In the genomic region with DNA sequence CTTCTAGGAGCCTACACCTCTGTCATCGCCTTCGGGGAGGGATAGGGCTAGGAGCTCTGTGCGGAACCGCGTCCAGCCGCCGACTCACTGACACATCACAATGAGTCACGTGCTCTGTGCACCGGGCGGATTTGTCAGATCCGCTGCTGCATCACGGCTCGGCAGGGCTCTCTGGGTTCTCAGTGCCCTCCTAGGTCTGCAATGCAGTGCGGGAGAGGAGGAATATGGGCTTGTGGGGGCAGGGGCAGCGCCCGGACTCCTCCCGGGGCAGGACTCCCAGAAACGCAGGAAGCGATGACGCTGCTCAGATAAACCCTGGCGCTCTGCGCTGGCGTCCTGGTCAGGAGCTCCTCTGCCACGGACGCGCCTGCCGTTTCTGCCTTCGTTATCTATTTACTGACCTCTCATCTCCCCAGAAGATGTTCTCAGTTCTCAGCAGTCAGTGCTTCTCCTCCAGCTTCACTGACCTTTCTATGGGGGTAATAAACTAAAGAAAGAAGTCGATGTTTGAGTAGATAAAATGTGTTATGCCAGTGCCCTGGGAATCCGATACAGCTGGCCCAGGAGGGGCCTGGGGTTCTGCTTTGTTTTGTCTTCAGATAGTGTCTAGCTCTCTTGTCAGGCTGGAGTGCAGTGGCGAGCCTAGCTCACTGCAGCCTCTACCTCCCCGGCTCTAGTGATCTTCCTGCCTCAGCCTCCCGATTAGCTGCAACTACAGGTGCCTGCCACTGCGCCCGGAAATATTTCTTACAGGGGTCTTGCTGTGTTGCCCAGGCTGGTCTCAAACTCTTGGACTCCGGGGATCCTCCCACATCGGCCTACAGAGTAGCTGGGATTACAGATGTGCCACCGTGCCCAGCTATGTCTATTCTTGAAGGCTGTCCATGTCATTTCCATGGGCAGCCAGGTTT, we compare ENCODE assay signal across 8 cellular contexts. TPM values are rescaled to one million over a fixed set of nuclear protein-coding genes. Genes with fewer than 3 reads are reported as not detected.
DNase-seq lines count a peak whose midpoint lies in the region; ATAC-seq and TF ChIP-seq lines count a peak whose summit lies in the region.

No MANE protein-coding gene starts in this region.

- DNase-seq in GM12864 (ENCODE audit: low read depth) (no peak), NCI-H1105 treated with DMSO at 0.1 percent for 48 hours (lab: John Stamatoyannopoulos, UW) (peak; percentile 75), SW480 (ENCODE audit: low spot score) (peak; percentile 94), adrenal gland (peak; percentile 89 to 98 (median 96)), right atrium auricular region (ENCODE audit: low spot score) (peak; percentile 97), prostate gland (ENCODE audit: low spot score) (peak; percentile 86)

- H3K27me3 ChIP-seq in adrenal gland (no peaks in the 10 kb centered on the region), right atrium auricular region (no peaks in the 10 kb centered on the region), prostate gland (replicated peaks; ENCODE audit: insufficient read depth) (no peaks in the 10 kb centered on the region)

- H3K27ac ChIP-seq in adrenal gland, result peak overlapping the region; percentile 89 to 97 (median 95)
- peak overlapping the region; percentile 89 to 94 for H3K27ac ChIP-seq in right atrium auricular region
- peak overlapping the region; percentile 85 to 93 for H3K27ac ChIP-seq in prostate gland
- peak overlapping the region; percentile 81 for H3K27ac ChIP-seq in urinary bladder (ENCODE audit: low read depth)

- H3K9me3 ChIP-seq in adrenal gland (replicated peaks in 1 of 3), result no peaks in the 10 kb centered on the region
- H3K9me3 ChIP-seq in right atrium auricular region, result no peaks in the 10 kb centered on the region
- no peaks in the 10 kb centered on the region for H3K9me3 ChIP-seq in prostate gland

- peak; percentile 98 for ATAC-seq in HG02642 (IDR thresholded peaks at IDR 0.05; ENCODE audit: poor library complexity, unreplicated experiment)

- H3K4me1 ChIP-seq in adrenal gland (replicated peaks in 1 of 2) (peaks cover 5 to 25% of the 10 kb centered on the region in 2 donors), right atrium auricular region (peaks cover 0 to 31% of the 10 kb centered on the region in 2 donors), prostate gland (replicated peaks) (no peaks in the 10 kb centered on the region), urinary bladder (ENCODE audit: insufficient read depth) (no peaks in the 10 kb centered on the region)

- H3K4me3 ChIP-seq in GM12864 (ENCODE audit: low read depth, low read length), result peak overlapping the region; percentile 73
- H3K4me3 ChIP-seq in adrenal gland, result peak overlapping the region in 2 of 4 donors; percentile 43 to 60
- peak overlapping the region; percentile 35 to 55 for H3K4me3 ChIP-seq in right atrium auricular region
- H3K4me3 ChIP-seq in prostate gland, result peak overlapping the region; percentile 40 to 45
- peak overlapping the region; percentile 27 for H3K4me3 ChIP-seq in urinary bladder (ENCODE audit: low read depth, low read length)

- TF ChIP-seq POLR2A in adrenal gland (IDR thresholded peaks at IDR 0.05) (peak; percentile 86 to 96), prostate gland (IDR thresholded peaks at IDR 0.05) (peak; percentile 76)

- no peaks in the 10 kb centered on the region for H3K36me3 ChIP-seq in adrenal gland (replicated peaks in 1 of 2)
- H3K36me3 ChIP-seq in right atrium auricular region, result no peaks in the 10 kb centered on the region
- no peaks in the 10 kb centered on the region for H3K36me3 ChIP-seq in prostate gland
- no peaks in the 10 kb centered on the region for H3K36me3 ChIP-seq in urinary bladder (ENCODE audit: insufficient read depth)

- peak; percentile 5 for TF ChIP-seq CTCF in GM12864 (IDR thresholded peaks at IDR 0.05; ENCODE audit: low read depth, low read length, missing control alignments)
- TF ChIP-seq CTCF in adrenal gland (IDR thresholded peaks at IDR 0.05), result peak in 4 of 6 experiments; percentile 13 to 46 (median 28)
- TF ChIP-seq CTCF in right atrium auricular region (IDR thresholded peaks at IDR 0.05), result no peak
- TF ChIP-seq CTCF in prostate gland (IDR thresholded peaks at IDR 0.05), result peak in 1 of 4 experiments; percentile 2

- 12 to 27% (median 15%) methylated on average over 16 to 38 of the region's 38 CpGs for WGBS in adrenal gland, 4 donors
- WGBS in prostate gland, result 16% methylated on average over 38 of the region's 38 CpGs
- 12% methylated on average over 38 of the region's 38 CpGs for WGBS in urinary bladder

- intact Hi-C loops in adrenal gland (cut with DNase I), result no loop called here
- intact Hi-C loops in prostate gland (cut with DNase I), result loop anchor here (2.0 kb wide), 1 partner anchor 22 kb away; the partner anchor contains the start of gene ITGB1

RNA-seq across cellular contexts. Expression of gene ITGB1, which starts 22.8 kb away (rescaled TPM):
- 100 to 1,000 TPM; 288 to 803 (median 331) TPM for total RNA-seq in adrenal gland
- 100 to 1,000 TPM in 2 of 3 donors, 10 to 100 TPM in 1; 93.3 to 400 (median 105) TPM for polyA plus RNA-seq in adrenal gland
- total RNA-seq in right atrium auricular region, result 1,000 to 10,000 TPM in 1 of 2 donors, 100 to 1,000 TPM in 1; 454 to 1,054 TPM
- total RNA-seq in prostate gland, result 100 to 1,000 TPM; 246 to 293 TPM
- total RNA-seq in urinary bladder, result 1,010 TPM
- 527 TPM for polyA plus RNA-seq in urinary bladder

Comparison
In these comparisons a context has a peak if more than half of its experiments do, and no peak if none do; other contexts are left out.
1. CTCF ChIP-seq: peak in GM12864 (single experiment) and adrenal gland (4 of 6); none in right atrium auricular region (0 of 2).
2. Peak in every context shown above with its lines, with median percentiles within 50 percentile points of each other: H3K27ac ChIP-seq.